22 cellular contexts compared by ENCODE assay signal in the genomic region with DNA sequence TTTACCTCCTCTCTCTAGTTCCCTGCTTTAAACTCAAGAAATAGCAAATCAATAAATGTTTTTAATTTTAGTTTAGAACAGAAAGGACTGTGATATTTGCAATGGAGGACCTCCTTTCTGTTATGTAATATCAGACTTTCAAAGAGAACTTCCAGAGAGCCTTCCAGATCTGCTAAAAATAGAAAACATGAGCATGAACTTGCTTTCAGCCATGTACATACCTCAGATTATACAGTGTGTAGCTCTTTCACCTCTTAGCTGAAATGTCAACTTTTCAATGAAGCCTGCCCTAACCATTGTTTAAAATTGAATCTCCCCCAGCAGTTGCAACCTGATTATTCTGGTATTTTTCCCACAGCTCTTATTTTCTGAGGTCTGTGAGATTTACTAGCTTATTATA. TPM values are rescaled to one million over a fixed set of nuclear protein-coding genes. Genes with fewer than 3 reads are reported as not detected.
DNase-seq lines count a peak whose midpoint lies in the region; ATAC-seq and TF ChIP-seq lines count a peak whose summit lies in the region.
"Had no signal": no experiment of that assay in that cellular context is flagged by ENCODE, and none has a peak within 500 bp of the region (broad histone marks: within the 10 kb centered on the region; RNA-seq: fewer than 3 reads in every experiment).

No MANE protein-coding gene starts in this region.

- no peaks in the 10 kb centered on the region for H3K27me3 ChIP-seq in right cardiac atrium (ENCODE audit: control insufficient read depth, insufficient read depth)
- H3K27me3 ChIP-seq: SJCRH30 had no signal

- peaks cover 62% of the 10 kb centered on the region for H3K36me3 Mint-ChIP-seq in osteocyte (ENCODE audit: unreplicated experiment)

- no peak overlapping the region for H3K27ac ChIP-seq in right cardiac atrium (ENCODE audit: low read length)
- H3K27ac ChIP-seq: SJCRH30 had no signal

- H3K27ac Mint-ChIP-seq in osteocyte (ENCODE audit: unreplicated experiment) = no peak overlapping the region
- H3K27ac Mint-ChIP-seq: GM23338 had no signal

- no peaks in the 10 kb centered on the region for H3K4me1 Mint-ChIP-seq in osteocyte (ENCODE audit: unreplicated experiment)

- TF ChIP-seq CTCF in fibroblast of the aortic adventitia (IDR thresholded peaks at IDR 0.05; ENCODE audit: insufficient read depth, low read length) (no peak), osteocyte (IDR thresholded peaks at IDR 0.05) (no peak)

- no peak overlapping the region for H3K4me3 Mint-ChIP-seq in osteocyte (ENCODE audit: unreplicated experiment)
- H3K4me3 Mint-ChIP-seq: CD8-positive, alpha-beta memory T cell; GM23338 had no signal

- no peak for DNase-seq in Right ventricle myocardium inferior (ENCODE audit: missing footprints)
- DNase-seq in cardiac septum (ENCODE audit: low spot score) = no peak
- DNase-seq in fibroblast of the aortic adventitia (ENCODE audit: low read depth) = peak; percentile 18
- DNase-seq in right cardiac atrium = no peak
- DNase-seq in osteocyte (ENCODE audit: extremely low spot score, unreplicated experiment) = no peak
- DNase-seq in inferior parietal cortex (ENCODE audit: extremely low spot score) = no peak
- DNase-seq: AML-193; Calu3; CD8-positive, alpha-beta memory T cell; GDM1; KG1; NCI-H1092 treated with DMSO at 0.1 percent for 48 hours; NCI-H146; NCI-H2029; NCI-H226; NCI-H510A treated with DMSO at 0.1 percent for 48 hours; NCI-H748 treated with DMSO at 0.1 percent for 48 hours; SJCRH30 had no signal

- intact Hi-C loops in Right ventricle myocardium inferior (cut with DNase I) = loop anchor here (1.0 kb wide), 2 partner anchors 12 to 39 kb away; partner anchors contain the start of gene CAPN7
- intact Hi-C loops in cardiac septum (cut with DNase I) = no loop called here
- intact Hi-C loops in right cardiac atrium (cut with DNase I) = no loop called here

- no peak overlapping the region for H3K4me3 ChIP-seq in fibroblast of the aortic adventitia (ENCODE audit: low read depth, low read length)
- H3K4me3 ChIP-seq in right cardiac atrium (ENCODE audit: low read length) = no peak overlapping the region
- H3K4me3 ChIP-seq: GM23338, HAP-1, SJCRH30 had no signal

- no peaks in the 10 kb centered on the region for H3K27me3 Mint-ChIP-seq in osteocyte (ENCODE audit: unreplicated experiment)
- H3K27me3 Mint-ChIP-seq: CD8-positive, alpha-beta memory T cell had no signal

- H3K9me3 ChIP-seq in right cardiac atrium (ENCODE audit: control insufficient read depth, low read length) = no peaks in the 10 kb centered on the region
- H3K9me3 ChIP-seq: HAP-1, SJCRH30 had no signal

- H3K4me1 ChIP-seq in right cardiac atrium (ENCODE audit: control insufficient read depth, insufficient read depth, low read length) = peaks cover 3% of the 10 kb centered on the region
- H3K4me1 ChIP-seq: SJCRH30 had no signal

- ATAC-seq in Right ventricle myocardium inferior (peak; percentile 78), right cardiac atrium (peak; percentile 62 to 82), HG03175 (IDR thresholded peaks at IDR 0.05; ENCODE audit: unreplicated experiment) (no peak)
- ATAC-seq: GM23338, Panc1 had no signal

- H3K9me3 Mint-ChIP-seq in osteocyte (ENCODE audit: unreplicated experiment) = no peaks in the 10 kb centered on the region
- H3K9me3 Mint-ChIP-seq: CD8-positive, alpha-beta memory T cell; GM23338 had no signal

RNA-seq across cellular contexts. Expression of gene CAPN7, which starts 12.6 kb away (rescaled TPM):
- total RNA-seq in Right ventricle myocardium inferior = 28.2 TPM
- total RNA-seq in cardiac septum = 29.2 TPM
- 36.3 and 47.3 TPM in 2 replicates for total RNA-seq in fibroblast of the aortic adventitia (ENCODE audit: low replicate concordance)
- total RNA-seq in right cardiac atrium = 10 to 100 TPM; 28.5 to 33.7 (median 30.9) TPM
- 13.2 TPM for polyA plus RNA-seq in right cardiac atrium
- total RNA-seq in osteocyte = 49.5 and 49.9 TPM in 2 replicates
